17 cellular contexts compared by ENCODE assay signal in genomic region chr11:118051136-118051610, GRCh38. TPM values are rescaled to one million over a fixed set of nuclear protein-coding genes. Genes with fewer than 3 reads are reported as not detected.
DNase-seq lines count a peak whose midpoint lies in the region; ATAC-seq and TF ChIP-seq lines count a peak whose summit lies in the region.
"Had no signal": no experiment of that assay in that cellular context is flagged by ENCODE, and none has a peak within 500 bp of the region (broad histone marks: within the 10 kb centered on the region; RNA-seq: fewer than 3 reads in every experiment).

No MANE protein-coding gene starts in this region.

- TF ChIP-seq POLR2A in thyroid gland (IDR thresholded peaks at IDR 0.05): no peak

- H3K27me3 ChIP-seq in thyroid gland: no peaks in the 10 kb centered on the region
- H3K27me3 ChIP-seq: sigmoid colon had no signal

- peaks cover 72% of the 10 kb centered on the region for H3K4me1 Mint-ChIP-seq in activated T-cell treated with anti-CD3 and anti-CD28 coated beads, Interleukin-2, amount 50 U/mL, for 72 hours (ENCODE audit: low read depth)
- H3K4me1 Mint-ChIP-seq in T-cell: peaks cover 67 to 69% (median 67%) of the 10 kb centered on the region in 3 donors
- peaks cover 70% of the 10 kb centered on the region for H3K4me1 Mint-ChIP-seq in stimulated activated effector memory CD8-positive, alpha-beta T cell treated with anti-CD3 and anti-CD28 coated beads, Interleukin-12 subunit alpha, Interleukin-12 subunit beta, amount 100 ng/mL, for 72 hours

- intact Hi-C loops in thyroid gland (cut with DNase I): loop anchor here (5.0 kb wide), 3 partner anchors 104 to 624 kb away; no protein-coding TSS in a partner anchor

- H3K4me3 ChIP-seq in thyroid gland (replicated peaks in 1 of 3): no peak overlapping the region
- H3K4me3 ChIP-seq: GM12878, sigmoid colon had no signal

- H3K27me3 Mint-ChIP-seq in activated T-cell treated with anti-CD3 and anti-CD28 coated beads, Interleukin-2, amount 50 U/mL, for 72 hours (ENCODE audit: low read depth): no peaks in the 10 kb centered on the region
- no peaks in the 10 kb centered on the region for H3K27me3 Mint-ChIP-seq in T-cell

- no peaks in the 10 kb centered on the region for H3K36me3 ChIP-seq in thyroid gland
- H3K36me3 ChIP-seq: sigmoid colon had no signal

- POLR2A ChIA-PET in T-cell (lab: Charles Lee): interaction anchor here in 1 of 2 donors (0.6 kb wide), 3 partner anchors 100 to 208 kb away, joined by 3 to 7 read pairs (median 6); no protein-coding TSS in a partner anchor

- TF ChIP-seq CTCF in thyroid gland (IDR thresholded peaks at IDR 0.05): no peak

- no peaks in the 10 kb centered on the region for H3K4me1 ChIP-seq in thyroid gland
- H3K4me1 ChIP-seq: sigmoid colon had no signal

- H3K9me3 Mint-ChIP-seq in activated T-cell treated with anti-CD3 and anti-CD28 coated beads, Interleukin-2, amount 50 U/mL, for 72 hours: no peaks in the 10 kb centered on the region
- no peaks in the 10 kb centered on the region for H3K9me3 Mint-ChIP-seq in T-cell
- no peaks in the 10 kb centered on the region for H3K9me3 Mint-ChIP-seq in stimulated activated effector memory CD8-positive, alpha-beta T cell treated with anti-CD3 and anti-CD28 coated beads, Interleukin-12 subunit alpha, Interleukin-12 subunit beta, amount 100 ng/mL, for 72 hours

- DNase-seq in activated T-cell treated with anti-CD3 and anti-CD28 coated beads, Interleukin-2, amount 50 U/mL, for 72 hours: peak in 1 of 2 donors; percentile 21
- no peak for DNase-seq in activated T-cell treated with anti-CD3 and anti-CD28 coated beads, Interleukin-2, amount 50 U/mL, for 1 hour
- DNase-seq in T-cell (peak in 2 of 34 experiments; percentile 7 to 8), ecto neural progenitor cell (ENCODE audit: low spot score) (peak; percentile 21), SHP77 (lab: John Stamatoyannopoulos, UW) (no peak), thyroid gland (no peak)
- DNase-seq in stimulated activated effector memory CD8-positive, alpha-beta T cell treated with anti-CD3 and anti-CD28 coated beads, Interleukin-12 subunit alpha, Interleukin-12 subunit beta, amount 100 ng/mL, for 72 hours (ENCODE audit: low spot score in 2 of 2): no peak
- DNase-seq: foreskin melanocyte, left colon, NCI-H345, sigmoid colon had no signal

- H3K4me3 Mint-ChIP-seq in activated T-cell treated with anti-CD3 and anti-CD28 coated beads, Interleukin-2, amount 50 U/mL, for 72 hours: peak overlapping the region; percentile 79
- peak overlapping the region; percentile 9 to 63 (median 59) for H3K4me3 Mint-ChIP-seq in T-cell
- peak overlapping the region; percentile 51 for H3K4me3 Mint-ChIP-seq in stimulated activated effector memory CD8-positive, alpha-beta T cell treated with anti-CD3 and anti-CD28 coated beads, Interleukin-12 subunit alpha, Interleukin-12 subunit beta, amount 100 ng/mL, for 72 hours

- H3K9me3 ChIP-seq in thyroid gland: no peaks in the 10 kb centered on the region
- H3K9me3 ChIP-seq: sigmoid colon had no signal

- H3K27ac Mint-ChIP-seq in activated T-cell treated with anti-CD3 and anti-CD28 coated beads, Interleukin-2, amount 50 U/mL, for 72 hours: peak overlapping the region; percentile 57
- peak overlapping the region; percentile 97 to 99 for H3K27ac Mint-ChIP-seq in T-cell
- peak overlapping the region; percentile 84 for H3K27ac Mint-ChIP-seq in stimulated activated effector memory CD8-positive, alpha-beta T cell treated with anti-CD3 and anti-CD28 coated beads, Interleukin-12 subunit alpha, Interleukin-12 subunit beta, amount 100 ng/mL, for 72 hours

- no peaks in the 10 kb centered on the region for H3K36me3 Mint-ChIP-seq in activated T-cell treated with anti-CD3 and anti-CD28 coated beads, Interleukin-2, amount 50 U/mL, for 72 hours (ENCODE audit: insufficient read depth in 2 of 2)
- no peaks in the 10 kb centered on the region for H3K36me3 Mint-ChIP-seq in T-cell
- peaks cover 12% of the 10 kb centered on the region for H3K36me3 Mint-ChIP-seq in stimulated activated effector memory CD8-positive, alpha-beta T cell treated with anti-CD3 and anti-CD28 coated beads, Interleukin-12 subunit alpha, Interleukin-12 subunit beta, amount 100 ng/mL, for 72 hours

- peak; percentile 1 to 6 for ATAC-seq in activated T-cell treated with anti-CD3 and anti-CD28 coated beads, Interleukin-2, amount 50 U/mL, for 72 hours (replicated peaks in 1 of 2)
- ATAC-seq in T-cell (replicated peaks in 1 of 4) (peak; percentile 12 to 34 (median 20)), HG03097 (IDR thresholded peaks at IDR 0.05; ENCODE audit: low FRiP score, unreplicated experiment) (no peak)
- no peak for ATAC-seq in stimulated activated effector memory CD8-positive, alpha-beta T cell treated with anti-CD3 and anti-CD28 coated beads, Interleukin-12 subunit alpha, Interleukin-12 subunit beta, amount 100 ng/mL, for 72 hours

- WGBS in thyroid gland, 2 donors: 67 to 72% methylated on average over 7 of the region's 7 CpGs

- H3K27ac ChIP-seq in thyroid gland: no peak overlapping the region
- H3K27ac ChIP-seq: sigmoid colon had no signal

- CTCF ChIA-PET in T-cell (lab: Charles Lee): interaction anchor here (0.6 to 7.8 kb wide), 14 partner anchors 9 to 244 kb away, joined by 3 to 138 read pairs (median 6); partner anchors contain the start of gene IL10RA (in 1 of the 2)

RNA-seq across cellular contexts. Expression of gene TMPRSS4, which starts 25.7 kb away (rescaled TPM):
- total RNA-seq in activated T-cell treated with anti-CD3 and anti-CD28 coated beads, Interleukin-2, amount 50 U/mL, for 72 hours: under 1 TPM in 1 of 2 donors, not detected in 1; 0.07 TPM
- total RNA-seq in T-cell: under 1 TPM in 2 of 5 donors, not detected in 3; 0.51 to 0.66 TPM
- total RNA-seq in thyroid gland: 1 to 10 TPM in 2 of 4 donors, under 1 TPM in 1, not detected in 1; 0.83 to 1.5 (median 1.1) TPM
- total RNA-seq: osteoblast; T-helper 1 cell treated with Interleukin-12 subunit alpha and Interleukin-12 subunit beta and Interleukin-4 antibody, amounts not matched to agents 30 ng/mL and 1 ng/mL, for 36 hours had no signal

RNA-seq across cellular contexts. Expression of gene SMIM35, which starts 35.6 kb away (rescaled TPM):
- under 1 TPM; 0.36 to 0.67 TPM for total RNA-seq in activated T-cell treated with anti-CD3 and anti-CD28 coated beads, Interleukin-2, amount 50 U/mL, for 72 hours
- total RNA-seq in T-cell (1 to 10 TPM in 1 of 5 donors, under 1 TPM in 4; 0.28 to 1.0 (median 0.36) TPM), thyroid gland (not detected)
- total RNA-seq: GM12878, mucosa of gallbladder, osteoblast, sigmoid colon, temporal lobe had no signal

Comparison
In these comparisons a context has a peak if more than half of its experiments do, and no peak if none do; other contexts are left out.
1. ATAC-seq: peak in activated T-cell treated with anti-CD3 and anti-CD28 coated beads, Interleukin-2, amount 50 U/mL, for 72 hours (2 of 2) and T-cell (4 of 4); none in stimulated activated effector memory CD8-positive, alpha-beta T cell treated with anti-CD3 and anti-CD28 coated beads, Interleukin-12 subunit alpha, Interleukin-12 subunit beta, amount 100 ng/mL, for 72 hours (single experiment) and HG03097 (single experiment).
2. Peak in every context shown above with its lines, with median percentiles within 50 percentile points of each other: H3K27ac Mint-ChIP-seq and H3K4me3 Mint-ChIP-seq.